12 cellular contexts compared by ENCODE assay signal in the genomic region with DNA sequence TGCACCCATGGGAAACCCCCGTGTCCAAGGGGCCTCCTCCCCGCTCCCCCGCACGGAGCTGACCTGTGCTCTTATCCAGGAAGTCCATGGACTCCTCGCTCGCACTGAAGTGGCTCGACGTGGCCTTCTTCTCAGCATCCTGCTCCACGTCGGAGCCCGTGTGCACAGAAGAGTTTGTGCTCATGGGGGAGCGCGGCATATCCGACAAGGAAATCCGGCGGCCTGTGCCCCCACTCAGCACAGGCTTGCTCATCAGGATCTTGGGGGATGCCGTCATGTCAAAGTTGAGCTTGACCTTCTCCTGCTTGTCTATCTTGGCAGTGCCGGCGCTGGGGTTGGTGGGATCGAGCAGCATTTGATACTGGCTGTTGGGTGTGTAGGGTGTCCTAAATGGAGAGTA.
A peak's percentile ranks its signal among the peaks of the same experiment; 100 is the strongest.
DNase-seq lines count a peak whose midpoint lies in the region; FAIRE-seq and TF ChIP-seq lines count a peak whose summit lies in the region.
"Had no signal": no experiment of that assay in that cellular context is flagged by ENCODE, and none has a peak within 500 bp of the region (broad histone marks: within the 10 kb centered on the region; RNA-seq: fewer than 3 reads in every experiment).

No MANE protein-coding gene starts in this region.

- H3K27me3 Mint-ChIP-seq in Caco-2 (ENCODE audit: insufficient read depth, unreplicated experiment) (no peaks in the 10 kb centered on the region), immature natural killer cell (ENCODE audit: low read depth in 3 of 3) (peaks cover 0 to 4% (median 0%) of the 10 kb centered on the region in 3 donors)
- H3K27me3 Mint-ChIP-seq: activated CD4-positive, alpha-beta memory T cell treated with anti-CD3 and anti-CD28 coated beads for 36 hours had no signal

- peaks cover 7% of the 10 kb centered on the region for H3K4me1 ChIP-seq in Caco-2
- peaks cover 0 to 4% of the 10 kb centered on the region in 2 donors for H3K4me1 ChIP-seq in duodenal mucosa (ENCODE audit: control insufficient read depth in 1 of 2, insufficient read depth in 2 of 2, low read length in 2 of 2)
- peaks cover 16% of the 10 kb centered on the region for H3K4me1 ChIP-seq in smooth muscle cell (ENCODE audit: low read depth)

- no peak overlapping the region for H3K4me3 Mint-ChIP-seq in Caco-2 (ENCODE audit: unreplicated experiment)
- no peak overlapping the region for H3K4me3 Mint-ChIP-seq in immature natural killer cell
- H3K4me3 Mint-ChIP-seq: activated CD4-positive, alpha-beta memory T cell treated with anti-CD3 and anti-CD28 coated beads for 36 hours had no signal

- TF ChIP-seq CTCF in Caco-2 (IDR thresholded peaks at IDR 0.05; ENCODE audit: insufficient read depth in 1 of 2, low read depth in 1 of 2, low read length in 1 of 2, severe bottlenecking in 1 of 2, unreplicated experiment in 1 of 2), result no peak
- TF ChIP-seq CTCF in RWPE1 (conservative IDR thresholded peaks at IDR 0.05; ENCODE audit: low read depth), result no peak
- no peak for TF ChIP-seq CTCF in smooth muscle cell (IDR thresholded peaks at IDR 0.05; ENCODE audit: borderline replicate concordance, insufficient read depth, poor library complexity, severe bottlenecking)

- peaks cover 14% of the 10 kb centered on the region for H3K36me3 ChIP-seq in Caco-2 (ENCODE audit: control insufficient read depth, insufficient read depth, low read length)
- peaks cover 21 to 51% of the 10 kb centered on the region in 2 donors for H3K36me3 ChIP-seq in duodenal mucosa (ENCODE audit: control insufficient read depth in 1 of 2, insufficient read depth in 2 of 2, low read length in 2 of 2)
- no peaks in the 10 kb centered on the region for H3K36me3 ChIP-seq in smooth muscle cell (ENCODE audit: low read depth)

- no peaks in the 10 kb centered on the region for H3K9me3 Mint-ChIP-seq in Caco-2 (ENCODE audit: unreplicated experiment)
- no peaks in the 10 kb centered on the region for H3K9me3 Mint-ChIP-seq in immature natural killer cell
- H3K9me3 Mint-ChIP-seq: activated CD4-positive, alpha-beta memory T cell treated with anti-CD3 and anti-CD28 coated beads for 36 hours had no signal

- POLR2A ChIA-PET in Caco-2 (lab: Charles Lee) (no interaction called here), RWPE1 (lab: Yijun Ruan, JAX; ENCODE audit: low non-redundant PET) (no interaction called here)

- BruUV-seq in Caco-2 (replicated peaks; lab: Mats Ljungman, UMichigan), result no TSS peak

- intact Hi-C loops in Caco-2 (cut with micrococcal nuclease; ENCODE audit: unreplicated experiment), result loop anchor here (10.0 kb wide), 1 partner anchor 229 kb away; a partner anchor contains a TSS

- H3K27ac ChIP-seq in RWPE1 (peak overlapping the region; percentile 86), duodenal mucosa (ENCODE audit: low read depth, low read length) (peak overlapping the region; percentile 1), smooth muscle cell (ENCODE audit: low read depth) (peak overlapping the region; percentile 100)

- H3K4me1 Mint-ChIP-seq in Caco-2 (ENCODE audit: low read depth, unreplicated experiment) (peaks cover 23% of the 10 kb centered on the region), immature natural killer cell (peaks cover 12 to 29% of the 10 kb centered on the region in 2 donors)

- WGBS in smooth muscle cell (ENCODE audit: low lambda C conversion rate), result 98% methylated on average over 20 of the region's 20 CpGs

- peaks cover 3% of the 10 kb centered on the region for H4K20me1 ChIP-seq in smooth muscle cell (ENCODE audit: low read depth)

- H3F3A ChIP-seq in smooth muscle cell (ENCODE audit: low read depth), result peaks cover 28% of the 10 kb centered on the region

- H3K9ac ChIP-seq in duodenal mucosa (ENCODE audit: low read depth in 1 of 2, low read length in 2 of 2) (no peak overlapping the region), smooth muscle cell (ENCODE audit: low read depth) (no peak overlapping the region)

- CTCF ChIA-PET in Caco-2 (lab: Charles Lee) (interaction anchor here (0.7 to 6.5 kb wide), 3 partner anchors 107 to 1918 kb away, joined by 3 to 261 read pairs (median 12); no protein-coding TSS in a partner anchor), RWPE1 (lab: Yijun Ruan, JAX) (interaction anchor here (0.7 to 10.3 kb wide), 2 partner anchors 106 to 260 kb away, joined by 5 to 387 read pairs; no protein-coding TSS in a partner anchor)

- H3K9me3 ChIP-seq in Caco-2 (no peaks in the 10 kb centered on the region), duodenal mucosa (ENCODE audit: control insufficient read depth in 1 of 2, low read length in 2 of 2) (no peaks in the 10 kb centered on the region), smooth muscle cell (replicated peaks; ENCODE audit: low read depth) (no peaks in the 10 kb centered on the region)

- H3K4me2 ChIP-seq in smooth muscle cell, result no peak overlapping the region

- no peak overlapping the region for H2AFZ ChIP-seq in smooth muscle cell (ENCODE audit: low read depth)

- H3K36me3 Mint-ChIP-seq in Caco-2 (ENCODE audit: insufficient read depth, unreplicated experiment) (peaks cover 100% of the 10 kb centered on the region), immature natural killer cell (peaks cover 11 to 35% (median 32%) of the 10 kb centered on the region in 3 donors)

- DNase-seq in Caco-2 (no peak), RWPE1 (ENCODE audit: low spot score) (no peak), smooth muscle cell (lab: John Stamatoyannopoulos, UW; ENCODE audit: unreplicated experiment) (no peak), NCI-H1105 (lab: John Stamatoyannopoulos, UW) (no peak), urothelium cell line (ENCODE audit: low spot score) (no peak), HK-2 (ENCODE audit: unreplicated experiment) (no peak), immature natural killer cell (no peak)
- DNase-seq: activated CD4-positive, alpha-beta memory T cell treated with anti-CD3 and anti-CD28 coated beads for 36 hours; activated naive CD4-positive, alpha-beta T cell treated with anti-CD3 and anti-CD28 coated beads, Interleukin-2, amount 50 U/mL, for 16 hours; effector CD4-positive, alpha-beta T cell; NCI-H2081 had no signal

- H3K4me3 ChIP-seq in Caco-2 (ENCODE audit: low read depth, low read length), result no peak overlapping the region
- H3K4me3 ChIP-seq in duodenal mucosa (ENCODE audit: low read depth in 1 of 2, low read length in 2 of 2), result no peak overlapping the region
- H3K4me3 ChIP-seq in smooth muscle cell, result no peak overlapping the region

- H3K27ac Mint-ChIP-seq in Caco-2 (ENCODE audit: unreplicated experiment) (peak overlapping the region; percentile 20), immature natural killer cell (no peak overlapping the region)
- H3K27ac Mint-ChIP-seq: activated CD4-positive, alpha-beta memory T cell treated with anti-CD3 and anti-CD28 coated beads for 36 hours had no signal

- peaks cover 21% of the 10 kb centered on the region for H3K79me2 ChIP-seq in smooth muscle cell (ENCODE audit: low read depth)

- H3K27me3 ChIP-seq in Caco-2 (replicated peaks; ENCODE audit: control insufficient read depth, insufficient read depth, low read length), result no peaks in the 10 kb centered on the region
- H3K27me3 ChIP-seq in duodenal mucosa (ENCODE audit: control insufficient read depth in 1 of 2, insufficient read depth in 2 of 2, low read length in 2 of 2), result no peaks in the 10 kb centered on the region
- H3K27me3 ChIP-seq in smooth muscle cell (ENCODE audit: low read depth), result no peaks in the 10 kb centered on the region

- FAIRE-seq in urothelium cell line (lab: Jason Lieb, UNC), result no peak

Comparison
In these comparisons a context has a peak if more than half of its experiments do, and no peak if none do; other contexts are left out.
1. H3K27ac ChIP-seq: peak in every context shown above with its lines; median percentile 100 in smooth muscle cell; 86 in RWPE1; 1 in duodenal mucosa.